ENCODE assay signal across 19 cellular contexts in genomic region chr7:140458191-140458590, GRCh38. TPM values are rescaled to one million over a fixed set of nuclear protein-coding genes. Genes with fewer than 3 reads are reported as not detected.
DNase-seq lines count a peak whose midpoint lies in the region; ATAC-seq and TF ChIP-seq lines count a peak whose summit lies in the region.
"Had no signal": no experiment of that assay in that cellular context is flagged by ENCODE, and none has a peak within 500 bp of the region (broad histone marks: within the 10 kb centered on the region; RNA-seq: fewer than 3 reads in every experiment).

No MANE protein-coding gene starts in this region.

- H3K36me3 ChIP-seq in HUES48 (ENCODE audit: control insufficient read depth, insufficient read depth, low read length), result peaks cover 91% of the 10 kb centered on the region
- peaks cover 62 to 93% (median 91%) of the 10 kb centered on the region in 3 donors for H3K36me3 ChIP-seq in tibial artery

- H3K9me3 ChIP-seq in HUES48 (ENCODE audit: control insufficient read depth, insufficient read depth, low read length) (no peaks in the 10 kb centered on the region), tibial artery (no peaks in the 10 kb centered on the region)
- H3K9me3 ChIP-seq: BE2C, MG63 had no signal

- DNase-seq in activated T-cell treated with anti-CD3 and anti-CD28 coated beads, Interleukin-2, amount 50 U/mL, for 24 hours, result no peak
- DNase-seq in activated T-cell treated with anti-CD3 and anti-CD28 coated beads, Interleukin-2, amount 50 U/mL, for 4 hours, result no peak
- DNase-seq in neural crest cell (ENCODE audit: low read depth, low spot score) (no peak), tibial artery (no peak)
- DNase-seq: BE2C, MG63, NCI-H1417 treated with DMSO at 0.1 percent for 48 hours, NCI-H187, NCI-H226, NCI-H510A treated with DMSO at 0.1 percent for 48 hours, NCI-H748 treated with DMSO at 0.1 percent for 48 hours, PC-9, RPMI8226, SHP77 had no signal

- no peak overlapping the region for H3K4me3 Mint-ChIP-seq in activated T-cell treated with anti-CD3 and anti-CD28 coated beads, Interleukin-2, amount 50 U/mL, for 24 hours
- H3K4me3 Mint-ChIP-seq in activated T-cell treated with anti-CD3 and anti-CD28 coated beads, Interleukin-2, amount 50 U/mL, for 4 hours, result no peak overlapping the region
- H3K4me3 Mint-ChIP-seq in brain (peak overlapping the region in 1 of 5 experiments; percentile 34), neural crest cell (no peak overlapping the region)

- H3K4me3 ChIP-seq in HUES48 (ENCODE audit: low read depth, low read length) (no peak overlapping the region), tibial artery (no peak overlapping the region)
- H3K4me3 ChIP-seq: MG63, PC-9 had no signal

- H3K27me3 ChIP-seq in HUES48 (ENCODE audit: control insufficient read depth, insufficient read depth, low read length) (no peaks in the 10 kb centered on the region), tibial artery (no peaks in the 10 kb centered on the region)
- H3K27me3 ChIP-seq: BE2C, MG63 had no signal

- H3K36me3 Mint-ChIP-seq in activated T-cell treated with anti-CD3 and anti-CD28 coated beads, Interleukin-2, amount 50 U/mL, for 24 hours (ENCODE audit: low read depth), result peaks cover 85% of the 10 kb centered on the region
- peaks cover 46% of the 10 kb centered on the region for H3K36me3 Mint-ChIP-seq in activated T-cell treated with anti-CD3 and anti-CD28 coated beads, Interleukin-2, amount 50 U/mL, for 4 hours (ENCODE audit: insufficient read depth)
- H3K36me3 Mint-ChIP-seq in brain (peaks cover 89% of the 10 kb centered on the region), neural crest cell (ENCODE audit: low read depth) (peaks cover 13% of the 10 kb centered on the region)

- H3K27ac ChIP-seq in HUES48 (ENCODE audit: low read depth, low read length) (peak overlapping the region; percentile 26), tibial artery (no peak overlapping the region)
- H3K27ac ChIP-seq: PC-9 had no signal

- peak overlapping the region; percentile 30 for H3K27ac Mint-ChIP-seq in activated T-cell treated with anti-CD3 and anti-CD28 coated beads, Interleukin-2, amount 50 U/mL, for 24 hours
- peak overlapping the region in 3 of 5 experiments; percentile 59 to 67 (median 61) for H3K27ac Mint-ChIP-seq in brain
- H3K27ac Mint-ChIP-seq in neural crest cell (ENCODE audit: unreplicated experiment), result peak overlapping the region; percentile 31

- no peak overlapping the region for H3K9ac ChIP-seq in HUES48 (ENCODE audit: low read depth, low read length)

- peaks cover 28% of the 10 kb centered on the region for H3K4me1 Mint-ChIP-seq in activated T-cell treated with anti-CD3 and anti-CD28 coated beads, Interleukin-2, amount 50 U/mL, for 24 hours (ENCODE audit: low read depth)
- H3K4me1 Mint-ChIP-seq in activated T-cell treated with anti-CD3 and anti-CD28 coated beads, Interleukin-2, amount 50 U/mL, for 4 hours (ENCODE audit: low read depth), result peaks cover 26% of the 10 kb centered on the region
- H3K4me1 Mint-ChIP-seq in brain, result peaks cover 31% of the 10 kb centered on the region
- peaks cover 28% of the 10 kb centered on the region for H3K4me1 Mint-ChIP-seq in neural crest cell

- intact Hi-C loops in tibial artery (cut with DNase I; ENCODE audit: low total_unique reads), result no loop called here

- H3K9me3 Mint-ChIP-seq in activated T-cell treated with anti-CD3 and anti-CD28 coated beads, Interleukin-2, amount 50 U/mL, for 24 hours, result no peaks in the 10 kb centered on the region
- no peaks in the 10 kb centered on the region for H3K9me3 Mint-ChIP-seq in activated T-cell treated with anti-CD3 and anti-CD28 coated beads, Interleukin-2, amount 50 U/mL, for 4 hours
- H3K9me3 Mint-ChIP-seq in brain (no peaks in the 10 kb centered on the region), neural crest cell (no peaks in the 10 kb centered on the region)

- TF ChIP-seq CTCF in brain (conservative IDR thresholded peaks at IDR 0.05) (no peak), neural crest cell (conservative IDR thresholded peaks at IDR 0.05) (no peak), tibial artery (IDR thresholded peaks at IDR 0.05) (no peak)

- ATAC-seq in activated T-cell treated with anti-CD3 and anti-CD28 coated beads, Interleukin-2, amount 50 U/mL, for 4 hours, result no peak
- ATAC-seq in GM19395 (IDR thresholded peaks at IDR 0.05; ENCODE audit: unreplicated experiment), result no peak

- no peaks in the 10 kb centered on the region for H3K27me3 Mint-ChIP-seq in activated T-cell treated with anti-CD3 and anti-CD28 coated beads, Interleukin-2, amount 50 U/mL, for 24 hours
- no peaks in the 10 kb centered on the region for H3K27me3 Mint-ChIP-seq in activated T-cell treated with anti-CD3 and anti-CD28 coated beads, Interleukin-2, amount 50 U/mL, for 4 hours (ENCODE audit: low read depth)
- H3K27me3 Mint-ChIP-seq in brain (no peaks in the 10 kb centered on the region), neural crest cell (ENCODE audit: low read depth) (no peaks in the 10 kb centered on the region)

- H3K4me1 ChIP-seq in HUES48 (ENCODE audit: control insufficient read depth, insufficient read depth, low read length), result peaks cover 43% of the 10 kb centered on the region
- H3K4me1 ChIP-seq in tibial artery, result no peaks in the 10 kb centered on the region
- H3K4me1 ChIP-seq: BE2C had no signal

RNA-seq across cellular contexts. Expression of gene MKRN1, which starts 21.1 kb away (rescaled TPM):
- 10 to 100 TPM; 42.9 to 54.1 (median 51.9) TPM for total RNA-seq in activated T-cell treated with anti-CD3 and anti-CD28 coated beads, Interleukin-2, amount 50 U/mL, for 4 hours
- 189 TPM for polyA plus RNA-seq in brain (ENCODE audit: insufficient read depth, low read depth, low replicate concordance)
- 69.3 and 81.2 TPM in 2 replicates for total RNA-seq in neural crest cell

RNA-seq across cellular contexts. Expression of gene RAB19, which starts 54.3 kb away (rescaled TPM):
- 1 to 10 TPM; 3.8 to 4.9 (median 4.0) TPM for total RNA-seq in activated T-cell treated with anti-CD3 and anti-CD28 coated beads, Interleukin-2, amount 50 U/mL, for 4 hours
- 0.75 TPM for polyA plus RNA-seq in brain (ENCODE audit: insufficient read depth, low read depth, low replicate concordance)
- not detected in 2 replicates for total RNA-seq in neural crest cell
- total RNA-seq: A673, LHCN-M2 had no signal

RNA-seq across cellular contexts. Expression of gene SLC37A3, which starts 59.9 kb away (rescaled TPM):
- 10 to 100 TPM; 33.5 to 44.0 (median 40.9) TPM for total RNA-seq in activated T-cell treated with anti-CD3 and anti-CD28 coated beads, Interleukin-2, amount 50 U/mL, for 4 hours
- polyA plus RNA-seq in brain (ENCODE audit: insufficient read depth, low read depth, low replicate concordance), result 13.4 TPM
- total RNA-seq in neural crest cell, result 48.2 and 50.8 TPM in 2 replicates
